Comparison of ENCODE assay signal across 13 cellular contexts in the genomic region with DNA sequence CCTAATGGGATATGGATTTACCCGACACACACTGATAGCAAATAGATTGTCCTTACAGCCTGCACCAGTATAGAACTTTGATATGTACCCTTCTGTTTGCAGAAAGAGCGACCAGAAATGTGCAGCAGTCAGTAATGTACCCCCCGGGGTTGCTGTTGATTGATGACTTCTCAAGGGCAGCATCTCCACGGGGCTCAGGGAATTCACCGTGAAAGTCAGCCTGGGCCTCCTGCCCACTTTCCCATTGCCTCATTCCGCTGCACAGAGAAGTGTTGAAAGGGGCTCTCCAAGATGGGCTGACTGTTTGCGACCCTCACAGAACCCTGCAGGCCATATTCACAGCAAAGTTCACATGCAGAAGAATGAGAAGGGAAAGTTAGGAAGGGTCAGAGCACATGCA.
A peak's percentile ranks its signal among the peaks of the same experiment; 100 is the strongest.
DNase-seq lines count a peak whose midpoint lies in the region; ATAC-seq and TF ChIP-seq lines count a peak whose summit lies in the region.
"Had no signal": no experiment of that assay in that cellular context is flagged by ENCODE, and none has a peak within 500 bp of the region (broad histone marks: within the 10 kb centered on the region; RNA-seq: fewer than 3 reads in every experiment).

No MANE protein-coding gene starts in this region.

- no peaks in the 10 kb centered on the region for H3K36me3 Mint-ChIP-seq in naive thymus-derived CD8-positive, alpha-beta T cell
- H3K36me3 Mint-ChIP-seq in CD4-positive, alpha-beta memory T cell: no peaks in the 10 kb centered on the region

- H3K4me1 ChIP-seq in CD4-positive, alpha-beta memory T cell (ENCODE audit: insufficient read depth, low read length): peaks cover 5% of the 10 kb centered on the region

- no peak for ATAC-seq in naive thymus-derived CD8-positive, alpha-beta T cell
- ATAC-seq: stimulated activated naive CD8-positive, alpha-beta T cell treated with anti-CD3 and anti-CD28 coated beads, Interleukin-15, Interleukin-2, amounts not matched to agents 100 U/mL and 50 U/mL, for 24 hours had no signal

- TF ChIP-seq POLR2A in erythroblast (IDR thresholded peaks at IDR 0.05; ENCODE audit: low read length): no peak

- peak overlapping the region in 7 of 10 donors; percentile 7 to 93 (median 36) for H3K27ac Mint-ChIP-seq in naive thymus-derived CD8-positive, alpha-beta T cell
- no peak overlapping the region for H3K27ac Mint-ChIP-seq in CD4-positive, alpha-beta memory T cell

- no peaks in the 10 kb centered on the region for H3K27me3 Mint-ChIP-seq in naive thymus-derived CD8-positive, alpha-beta T cell
- H3K27me3 Mint-ChIP-seq in CD4-positive, alpha-beta memory T cell: no peaks in the 10 kb centered on the region

- DNase-seq in COLO668 (lab: John Stamatoyannopoulos, UW; ENCODE audit: unreplicated experiment) (peak; percentile 32), MG63 (peak; percentile 24), astrocyte of the hippocampus (ENCODE audit: low read depth, low spot score) (peak; percentile 83), erythroblast (lab: John Stamatoyannopoulos, UW) (no peak), GM19238 (ENCODE audit: insufficient read length, low spot score) (no peak), T-helper 1 cell (no peak)
- no peak for DNase-seq in naive thymus-derived CD8-positive, alpha-beta T cell
- DNase-seq in CD4-positive, alpha-beta memory T cell: no peak
- DNase-seq: DND-41; NCI-H1436; stimulated activated naive CD8-positive, alpha-beta T cell treated with anti-CD3 and anti-CD28 coated beads, Interleukin-15, Interleukin-2, amounts not matched to agents 100 U/mL and 50 U/mL, for 24 hours had no signal

- peak overlapping the region in 2 of 10 donors; percentile 52 to 58 for H3K4me3 Mint-ChIP-seq in naive thymus-derived CD8-positive, alpha-beta T cell
- H3K4me3 Mint-ChIP-seq in CD4-positive, alpha-beta memory T cell: no peak overlapping the region
- H3K4me3 Mint-ChIP-seq: neural crest cell had no signal

- no peaks in the 10 kb centered on the region for H3K9me3 ChIP-seq in MG63
- no peaks in the 10 kb centered on the region for H3K9me3 ChIP-seq in CD4-positive, alpha-beta memory T cell (ENCODE audit: control insufficient read depth in 1 of 2, low read length in 2 of 2)

- peaks cover 18 to 84% (median 47%) of the 10 kb centered on the region in 4 donors for H3K4me1 Mint-ChIP-seq in naive thymus-derived CD8-positive, alpha-beta T cell
- peaks cover 19 to 25% (median 22%) of the 10 kb centered on the region in 4 donors for H3K4me1 Mint-ChIP-seq in CD4-positive, alpha-beta memory T cell

- H3K4me3 ChIP-seq in MG63: no peak overlapping the region
- no peak overlapping the region for H3K4me3 ChIP-seq in CD4-positive, alpha-beta memory T cell (ENCODE audit: low read length in 2 of 2)

- no peaks in the 10 kb centered on the region; the same call in 1 of the 2 replicates for H3K36me3 ChIP-seq in MG63
- no peaks in the 10 kb centered on the region for H3K36me3 ChIP-seq in CD4-positive, alpha-beta memory T cell (ENCODE audit: insufficient read depth, low read length)

- CTCF ChIA-PET in CD4-positive, alpha-beta memory T cell (lab: Charles Lee; ENCODE audit: partially characterized antibody): no interaction called here

- intact Hi-C loops in CD4-positive, alpha-beta memory T cell (cut with micrococcal nuclease): no loop called here

- H3K9me3 Mint-ChIP-seq in naive thymus-derived CD8-positive, alpha-beta T cell: no peaks in the 10 kb centered on the region
- no peaks in the 10 kb centered on the region for H3K9me3 Mint-ChIP-seq in CD4-positive, alpha-beta memory T cell
- H3K9me3 Mint-ChIP-seq: neural crest cell had no signal

- H3K27ac ChIP-seq in CD4-positive, alpha-beta memory T cell (ENCODE audit: low read depth, low read length): no peak overlapping the region
- H3K27ac ChIP-seq: HL-60 had no signal

- POLR2A ChIA-PET in naive thymus-derived CD8-positive, alpha-beta T cell (lab: Charles Lee): no interaction called here
- POLR2A ChIA-PET in CD4-positive, alpha-beta memory T cell (lab: Charles Lee; ENCODE audit: partially characterized antibody): no interaction called here

- H3K27me3 ChIP-seq in MG63: no peaks in the 10 kb centered on the region
- no peaks in the 10 kb centered on the region for H3K27me3 ChIP-seq in CD4-positive, alpha-beta memory T cell (ENCODE audit: insufficient read depth, low read length)

Comparison
In these comparisons a context has a peak if more than half of its experiments do, and no peak if none do; other contexts are left out.
1. DNase-seq: peak in COLO668 (single experiment), MG63 (single experiment) and astrocyte of the hippocampus (single experiment); none in naive thymus-derived CD8-positive, alpha-beta T cell (0 of 10), erythroblast (0 of 2), CD4-positive, alpha-beta memory T cell (0 of 5), GM19238 (single experiment) and T-helper 1 cell (0 of 5).
2. H3K27ac Mint-ChIP-seq: peak in naive thymus-derived CD8-positive, alpha-beta T cell (7 of 10); none in CD4-positive, alpha-beta memory T cell (0 of 7).